9 cellular contexts compared by ENCODE assay signal in the genomic region with DNA sequence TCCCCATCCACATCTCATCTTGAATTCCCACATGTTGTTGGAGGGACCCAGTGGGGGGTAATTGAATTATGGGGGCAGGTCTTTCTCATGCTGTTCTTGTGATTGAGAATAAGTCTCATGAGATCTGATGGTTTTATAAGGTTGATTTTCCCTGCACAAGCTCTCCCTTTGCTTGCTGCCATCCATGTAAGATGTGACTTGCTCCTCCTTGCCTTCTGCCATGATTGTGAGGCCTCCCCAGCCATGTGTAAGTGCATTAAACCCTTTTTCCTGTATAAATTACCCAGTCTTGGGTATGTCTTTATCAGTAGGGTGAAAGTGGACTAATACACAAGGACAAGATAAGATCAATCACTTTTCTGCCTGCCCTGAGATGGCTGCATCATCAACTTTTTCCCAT. TPM values are rescaled to one million over a fixed set of nuclear protein-coding genes. Genes with fewer than 3 reads are reported as not detected.
"Had no signal": no experiment of that assay in that cellular context is flagged by ENCODE, and none has a peak within 500 bp of the region (broad histone marks: within the 10 kb centered on the region; RNA-seq: fewer than 3 reads in every experiment).

No MANE protein-coding gene starts in this region.

- DNase-seq: GDM1, GF-D8 had no signal

- H3K4me3 ChIP-seq: GM12878 had no signal

- FAIRE-seq: G401.6, GM12878, GM12891, GM12892, GM18507, GM19239 had no signal

- ATAC-seq: GM12878 had no signal

RNA-seq across cellular contexts. Expression of gene CCK, which starts 5.8 kb away (rescaled TPM):
- total RNA-seq: G401, GM12878 had no signal
- polyA plus RNA-seq: GM12878 had no signal
